8 cellular contexts compared by ENCODE assay signal in the genomic region with DNA sequence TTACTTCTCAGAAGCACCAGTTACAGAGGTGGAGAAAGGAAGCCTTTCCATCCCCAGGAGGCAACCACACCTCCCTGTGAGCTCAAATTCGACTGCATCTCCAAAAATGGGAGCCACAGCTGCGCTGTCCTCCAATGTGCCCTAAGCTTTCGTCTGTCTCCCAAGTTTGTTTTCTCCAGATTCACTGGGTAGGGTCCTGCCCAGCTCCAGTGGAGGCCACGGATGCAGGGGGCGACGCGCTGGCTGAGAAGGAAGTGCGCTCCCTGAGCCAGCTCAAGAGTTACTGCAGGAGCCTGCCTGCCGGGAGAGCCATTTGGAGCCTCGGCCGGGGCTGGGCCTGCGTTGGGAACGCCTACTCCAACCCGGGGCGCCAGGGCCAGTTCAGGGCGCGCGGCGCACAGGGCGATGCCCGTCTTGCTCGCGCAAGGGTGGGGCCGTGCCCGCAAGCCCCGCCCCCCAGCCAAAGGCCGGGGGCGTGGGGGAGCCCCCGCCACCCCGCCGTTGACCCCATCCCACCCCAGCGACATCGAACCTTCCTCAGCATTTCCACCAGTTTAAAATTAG. TPM values are rescaled to one million over a fixed set of nuclear protein-coding genes. Genes with fewer than 3 reads are reported as not detected.
A peak's percentile ranks its signal among the peaks of the same experiment; 100 is the strongest.
DNase-seq lines count a peak whose midpoint lies in the region; TF ChIP-seq lines count a peak whose summit lies in the region.

No MANE protein-coding gene starts in this region.

- no peak overlapping the region for H2AFZ ChIP-seq in neural progenitor cell (replicated peaks)

- no peak for TF ChIP-seq CTCF in GM20000 (IDR thresholded peaks at IDR 0.05; ENCODE audit: extremely low read depth, missing control alignments)
- TF ChIP-seq CTCF in foreskin fibroblast (IDR thresholded peaks at IDR 0.05; ENCODE audit: low read depth, low read length): no peak
- peak; percentile 17 for TF ChIP-seq CTCF in neural progenitor cell (IDR thresholded peaks at IDR 0.05)
- TF ChIP-seq CTCF in stomach (IDR thresholded peaks at IDR 0.05): no peak

- no peak overlapping the region for H3K9ac ChIP-seq in neural progenitor cell

- H3K27me3 ChIP-seq in neural progenitor cell: no peaks in the 10 kb centered on the region
- H3K27me3 ChIP-seq in stomach: no peaks in the 10 kb centered on the region

- H3K4me1 Mint-ChIP-seq in neural progenitor cell: peaks cover 32% of the 10 kb centered on the region

- peak in 2 of 4 donors; percentile 68 to 77 for TF ChIP-seq POLR2A in stomach (IDR thresholded peaks at IDR 0.05)

- WGBS in stomach, 5 donors: 1 to 2% (median 2%) methylated on average over 21 to 33 of the region's 33 CpGs

- H3K9me3 Mint-ChIP-seq in neural progenitor cell: no peaks in the 10 kb centered on the region

- no peak for TF ChIP-seq EP300 in stomach (IDR thresholded peaks at IDR 0.05)

- H3K36me3 ChIP-seq in neural progenitor cell: no peaks in the 10 kb centered on the region
- H3K36me3 ChIP-seq in stomach: peaks cover 6 to 13% (median 11%) of the 10 kb centered on the region in 4 donors

- H3K4me3 ChIP-seq in foreskin fibroblast (ENCODE audit: low read depth in 1 of 2, low read length in 2 of 2) (peak overlapping the region; percentile 57 to 69), neural progenitor cell (peak overlapping the region; percentile 68), stomach (peak overlapping the region; percentile 51 to 61 (median 58))

- H3K27ac ChIP-seq in neural progenitor cell (peak overlapping the region; percentile 78), stomach (peak overlapping the region; percentile 83 to 97 (median 89))

- peaks cover 89% of the 10 kb centered on the region for H4K20me1 ChIP-seq in neural progenitor cell (ENCODE audit: low read depth)

- DNase-seq in COR-L47 (lab: John Stamatoyannopoulos, UW): peak; percentile 79
- peak; percentile 83 for DNase-seq in GM20000 (ENCODE audit: low spot score)
- peak; percentile 87 for DNase-seq in HPDE6-E6E7 (ENCODE audit: extremely low spot score)
- DNase-seq in RPMI7951 (ENCODE audit: low read depth): peak; percentile 86
- DNase-seq in activated gamma-delta T cell treated with Interleukin-2 at 50 U/mL for 16 hours: peak; percentile 57
- peak; percentile 83 to 97 for DNase-seq in foreskin fibroblast
- peak; percentile 95 for DNase-seq in neural progenitor cell (ENCODE audit: low spot score)
- peak; percentile 94 for DNase-seq in stomach

- intact Hi-C loops in stomach (cut with DNase I; ENCODE audit: low total_unique reads): no loop called here

- H3K79me2 ChIP-seq in neural progenitor cell (ENCODE audit: low read depth): peaks cover 100% of the 10 kb centered on the region

- H3K4me1 ChIP-seq in neural progenitor cell: peaks cover 27% of the 10 kb centered on the region
- peaks cover 17 to 76% (median 58%) of the 10 kb centered on the region in 4 donors for H3K4me1 ChIP-seq in stomach

- no peaks in the 10 kb centered on the region for H3K27me3 Mint-ChIP-seq in neural progenitor cell (ENCODE audit: insufficient read depth, low read depth)

- H3F3A ChIP-seq in neural progenitor cell (ENCODE audit: low read depth): peaks cover 35% of the 10 kb centered on the region

- H3K36me3 Mint-ChIP-seq in neural progenitor cell: peaks cover 12% of the 10 kb centered on the region

- H3K9me3 ChIP-seq in neural progenitor cell (ENCODE audit: low read depth): no peaks in the 10 kb centered on the region
- H3K9me3 ChIP-seq in stomach: no peaks in the 10 kb centered on the region

- H3K27ac Mint-ChIP-seq in neural progenitor cell: no peak overlapping the region

- peak overlapping the region; percentile 87 for H3K4me3 Mint-ChIP-seq in neural progenitor cell

- peak overlapping the region; percentile 82 for H3K4me2 ChIP-seq in neural progenitor cell

RNA-seq across cellular contexts. Expression of a gene that starts 19.5 kb away (rescaled TPM):
- 25.5 and 28.0 TPM in 2 replicates for total RNA-seq in RPMI7951 (2014; rRNA removed; shearing (Covaris generic))
- total RNA-seq in neural progenitor cell (ENCODE audit: low replicate concordance) (50.0 and 73.9 TPM in 2 replicates), stomach (10 to 100 TPM; 12.5 to 77.7 (median 33.3) TPM)
- polyA plus RNA-seq in stomach: 10 to 100 TPM; 10.9 to 19.4 (median 11.4) TPM

Comparison
In these comparisons a context has a peak if more than half of its experiments do, and no peak if none do; other contexts are left out.
1. Peak in every context shown above with its lines: DNase-seq, H3K4me3 ChIP-seq and H3K27ac ChIP-seq.